ENCODE assay signal across 8 cellular contexts in genomic region chr20:36861625-36861874, GRCh38. TPM values are rescaled to one million over a fixed set of nuclear protein-coding genes. Genes with fewer than 3 reads are reported as not detected.
A peak's percentile ranks its signal among the peaks of the same experiment; 100 is the strongest.
DNase-seq lines count a peak whose midpoint lies in the region; ATAC-seq and TF ChIP-seq lines count a peak whose summit lies in the region.

No MANE protein-coding gene starts in this region.

- no peak overlapping the region for H3K14ac ChIP-seq in H9 (ENCODE audit: insufficient read depth, low read length)

- H3K27ac Mint-ChIP-seq in H9 (no peak overlapping the region), WTC11 (no peak overlapping the region)

- H3K4me1 Mint-ChIP-seq in H9 (peaks cover 42 to 50% of the 10 kb centered on the region in 2 experiments), WTC11 (peaks cover 46% of the 10 kb centered on the region)

- H2BK12ac ChIP-seq in H9 (ENCODE audit: insufficient read length, low read depth, low read length) = no peak overlapping the region

- peak overlapping the region; percentile 34 for H3K4me2 ChIP-seq in H9 (ENCODE audit: insufficient read depth, insufficient read length, low read length)
- peak overlapping the region; percentile 94 for H3K4me2 ChIP-seq in smooth muscle cell

- no peak overlapping the region for H3K9ac ChIP-seq in H9 (ENCODE audit: extremely low read depth, insufficient read length, low read length)
- H3K9ac ChIP-seq in smooth muscle cell (ENCODE audit: low read depth) = no peak overlapping the region

- H4K20me1 ChIP-seq in H9 (ENCODE audit: control insufficient read depth, insufficient read depth, insufficient read length) (no peaks in the 10 kb centered on the region), smooth muscle cell (ENCODE audit: low read depth) (peaks cover 58% of the 10 kb centered on the region)

- peaks cover 27% of the 10 kb centered on the region for H3K27me3 Mint-ChIP-seq in H9 (ENCODE audit: low read depth)
- peaks cover 18% of the 10 kb centered on the region for H3K27me3 Mint-ChIP-seq in WTC11 (ENCODE audit: low read depth)

- H3K4me1 ChIP-seq in H9 (ENCODE audit: insufficient read depth, low read length) = peaks cover 2% of the 10 kb centered on the region; the same call in 1 of the 2 replicates
- peaks cover 9% of the 10 kb centered on the region for H3K4me1 ChIP-seq in smooth muscle cell (ENCODE audit: low read depth)

- H2BK120ac ChIP-seq in H9 (ENCODE audit: low read depth, low read length, poor library complexity, severe bottlenecking) = no peak overlapping the region

- no peak overlapping the region for H2BK20ac ChIP-seq in H9 (ENCODE audit: low read depth, low read length, poor library complexity, severe bottlenecking)

- CTCF ChIA-PET in WTC11 (lab: Charles Lee) = interaction anchor here (0.6 to 7.6 kb wide), 8 partner anchors 23 to 303 kb away, joined by 3 to 89 read pairs (median 4); no protein-coding TSS in a partner anchor

- no peak overlapping the region for H3K4ac ChIP-seq in H9 (ENCODE audit: low read depth, low read length)

- H3K4me3 Mint-ChIP-seq in H9 (peak overlapping the region; percentile 64 to 79; a peak in 4 of 5 replicates), WTC11 (peak overlapping the region; percentile 68)

- H4K8ac ChIP-seq in H9 (replicated peaks; ENCODE audit: insufficient read length, low read depth, low read length) = no peak overlapping the region

- H3K23ac ChIP-seq in H9 (ENCODE audit: insufficient read length, low read depth, low read length) = no peak overlapping the region

- no peak overlapping the region for H3K56ac ChIP-seq in H9 (ENCODE audit: insufficient read length, low read depth, low read length)

- no peak overlapping the region for H2BK15ac ChIP-seq in H9 (ENCODE audit: low read depth, low read length)

- POLR2A ChIA-PET in WTC11 (lab: Charles Lee) = interaction anchor here (1.1 to 1.5 kb wide), 3 partner anchors 18 to 53 kb away, joined by 3 to 10 read pairs (median 3); no protein-coding TSS in a partner anchor

- no CpG with 5 or more reads among the region's 7 CpGs for WGBS in H9 (ENCODE audit: extremely low coverage, insufficient read length, low lambda C conversion rate)
- WGBS in smooth muscle cell (ENCODE audit: low lambda C conversion rate) = 75% methylated on average over 7 of the region's 7 CpGs

- H3K18ac ChIP-seq in H9 (ENCODE audit: insufficient read length, low read depth, low read length) = no peak overlapping the region

- DNase-seq in H9 (no peak), WTC11 (ENCODE audit: low spot score) (no peak), left ventricle myocardium superior (peak; percentile 68), smooth muscle cell (lab: John Stamatoyannopoulos, UW; ENCODE audit: unreplicated experiment) (no peak), NCI-H146 treated with DMSO at 0.1 percent for 48 hours (lab: John Stamatoyannopoulos, UW; ENCODE audit: unreplicated experiment) (no peak), SIG-M5 treated with dmso at 0.1 percent for 504 hours (lab: John Stamatoyannopoulos, UW; ENCODE audit: unreplicated experiment) (no peak)
- DNase-seq in stimulated activated CD4-positive, alpha-beta T cell treated with anti-CD3 and anti-CD28 coated beads, Interleukin-15, amount 100 ng/mL, for 24 hours = no peak

- H3K36me3 ChIP-seq in smooth muscle cell (ENCODE audit: low read depth) = no peaks in the 10 kb centered on the region

- no peak overlapping the region for H3K27ac ChIP-seq in H9 (ENCODE audit: insufficient read length, low read depth, low read length)
- no peak overlapping the region for H3K27ac ChIP-seq in smooth muscle cell (ENCODE audit: low read depth)

- H2AK5ac ChIP-seq in H9 (ENCODE audit: insufficient read length, low read length) = no peak overlapping the region

- no peak overlapping the region for H4K91ac ChIP-seq in H9 (ENCODE audit: insufficient read length, low read depth, low read length)

- no peak overlapping the region for H3T11ph ChIP-seq in H9 (ENCODE audit: low read length)

- H3K9me3 Mint-ChIP-seq in H9 (no peaks in the 10 kb centered on the region), WTC11 (no peaks in the 10 kb centered on the region)

- H4K5ac ChIP-seq in H9 (ENCODE audit: insufficient read length, low read depth, low read length) = no peak overlapping the region

- peaks cover 3% of the 10 kb centered on the region for H3K23me2 ChIP-seq in H9 (ENCODE audit: insufficient read length, low read depth, low read length, poor library complexity, severe bottlenecking)

- H3K4me3 ChIP-seq in smooth muscle cell = peak overlapping the region; percentile 65

- peaks cover 7% of the 10 kb centered on the region for H3F3A ChIP-seq in smooth muscle cell (ENCODE audit: low read depth)

- H3K79me2 ChIP-seq in H9 (ENCODE audit: insufficient read depth, low read length) = no peaks in the 10 kb centered on the region
- peaks cover 38% of the 10 kb centered on the region for H3K79me2 ChIP-seq in smooth muscle cell (ENCODE audit: low read depth)

- intact Hi-C loops in left ventricle myocardium superior (cut with micrococcal nuclease) = no loop called here

- H3K27me3 ChIP-seq in H9 (ENCODE audit: insufficient read depth, low read length) (no peaks in the 10 kb centered on the region), smooth muscle cell (ENCODE audit: low read depth) (no peaks in the 10 kb centered on the region)

- H2BK5ac ChIP-seq in H9 (ENCODE audit: insufficient read length, low read length) = no peak overlapping the region

- ATAC-seq in WTC11 (no peak), left ventricle myocardium superior (peak; percentile 13), GM21529 (IDR thresholded peaks at IDR 0.05; ENCODE audit: unreplicated experiment) (no peak)

- no peak overlapping the region for H2AFZ ChIP-seq in H9 (ENCODE audit: low read length)
- no peak overlapping the region for H2AFZ ChIP-seq in smooth muscle cell (ENCODE audit: low read depth)

- TF ChIP-seq CTCF in H9 (conservative IDR thresholded peaks at IDR 0.05) = no peak
- no peak for TF ChIP-seq CTCF in WTC11 (IDR thresholded peaks at IDR 0.05)
- TF ChIP-seq CTCF in smooth muscle cell (IDR thresholded peaks at IDR 0.05; ENCODE audit: borderline replicate concordance, insufficient read depth, poor library complexity, severe bottlenecking) = no peak

- no peaks in the 10 kb centered on the region for H3K79me1 ChIP-seq in H9 (ENCODE audit: insufficient read depth, low read depth, low read length, poor library complexity, severe bottlenecking)

- peaks cover 0 to 10% (median 6%) of the 10 kb centered on the region in 3 experiments; a peak in 6 of 7 replicates for H3K36me3 Mint-ChIP-seq in H9 (ENCODE audit: insufficient read depth in 1 of 3, low read depth in 3 of 3)
- H3K36me3 Mint-ChIP-seq in WTC11 = no peaks in the 10 kb centered on the region

- H3K9me3 ChIP-seq in H9 (ENCODE audit: control insufficient read depth, low read depth, low read length) (no peaks in the 10 kb centered on the region), smooth muscle cell (replicated peaks; ENCODE audit: low read depth) (no peaks in the 10 kb centered on the region)

TF ChIP-seq in WTC11, 78 proteins besides CTCF, POLR2A, EP300 and RAD21 (continues in another document):
- TF ChIP-seq ARID4B (CRISPR knock-in tag; IDR thresholded peaks at IDR 0.05; ENCODE audit: borderline replicate concordance) (no peak), SOX15 (CRISPR knock-in tag; IDR thresholded peaks at IDR 0.05) (no peak), EMX1 (CRISPR knock-in tag; IDR thresholded peaks at IDR 0.05) (no peak), MXD4 (CRISPR knock-in tag; IDR thresholded peaks at IDR 0.05; ENCODE audit: borderline replicate concordance) (no peak)

RNA-seq across cellular contexts. Expression of gene TLDC2, which starts 14.4 kb away (rescaled TPM):
- total RNA-seq in H9 (2021) = 0.11 TPM in 1 of 2 replicates, not detected in the other
- total RNA-seq in WTC11 (2021) = 0.09 to 0.25 TPM (median 0.17 TPM) in 3 replicates
- total RNA-seq in left ventricle myocardium superior = not detected
- not detected in 2 replicates for total RNA-seq in smooth muscle cell
- not detected in 2 replicates for polyA plus RNA-seq in smooth muscle cell
